In the genomic region with DNA sequence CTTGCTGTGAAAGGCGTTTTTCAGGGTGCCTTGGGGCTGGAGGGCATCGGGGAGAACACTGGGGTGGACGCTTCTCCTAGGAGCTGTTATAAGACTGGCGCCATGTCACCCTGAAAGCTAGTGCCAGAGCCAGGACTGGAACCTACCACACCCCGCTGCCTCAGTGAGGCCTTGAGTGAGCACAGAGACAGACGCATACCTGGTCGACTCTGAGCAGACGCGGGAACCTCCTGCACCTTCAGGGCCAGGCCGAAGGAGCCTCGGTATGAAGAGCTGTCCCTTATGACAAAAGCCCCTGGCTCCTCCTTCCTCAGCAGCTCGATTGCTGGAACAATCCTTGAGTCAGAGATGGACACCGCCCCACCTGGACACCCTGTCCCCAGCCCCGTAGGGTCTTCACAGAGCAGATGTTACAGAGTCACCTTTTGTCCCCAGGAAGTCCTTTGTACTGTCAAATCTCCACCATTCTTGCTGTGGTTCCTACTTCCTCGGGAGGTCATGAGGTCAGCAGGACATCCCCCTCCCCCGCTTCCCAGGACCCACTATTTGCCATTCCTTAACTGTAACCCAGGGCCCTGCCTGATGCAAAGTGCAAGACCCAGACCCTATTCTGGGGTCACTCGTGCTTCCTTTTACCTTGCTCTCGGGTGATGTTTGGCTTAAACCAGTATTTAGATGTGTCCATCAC, we compare ENCODE assay signal across 1 cellular context.
TF ChIP-seq lines count a peak whose summit lies in the region.

No MANE protein-coding gene starts in this region.

TF ChIP-seq in IMR-90, 13 proteins besides CTCF, POLR2A, EP300 and RAD21:
- no peak for TF ChIP-seq CEBPB (IDR thresholded peaks at IDR 0.05; ENCODE audit: low read depth, low read length)
- no peak for TF ChIP-seq BHLHE40 (IDR thresholded peaks at IDR 0.05; ENCODE audit: low read depth, low read length)
- TF ChIP-seq CHD1 (IDR thresholded peaks at IDR 0.05; ENCODE audit: low read depth, low read length) = no peak
- TF ChIP-seq MAZ (IDR thresholded peaks at IDR 0.05; ENCODE audit: borderline replicate concordance, low read depth, low read length) = no peak
- TF ChIP-seq, protein P1, sequence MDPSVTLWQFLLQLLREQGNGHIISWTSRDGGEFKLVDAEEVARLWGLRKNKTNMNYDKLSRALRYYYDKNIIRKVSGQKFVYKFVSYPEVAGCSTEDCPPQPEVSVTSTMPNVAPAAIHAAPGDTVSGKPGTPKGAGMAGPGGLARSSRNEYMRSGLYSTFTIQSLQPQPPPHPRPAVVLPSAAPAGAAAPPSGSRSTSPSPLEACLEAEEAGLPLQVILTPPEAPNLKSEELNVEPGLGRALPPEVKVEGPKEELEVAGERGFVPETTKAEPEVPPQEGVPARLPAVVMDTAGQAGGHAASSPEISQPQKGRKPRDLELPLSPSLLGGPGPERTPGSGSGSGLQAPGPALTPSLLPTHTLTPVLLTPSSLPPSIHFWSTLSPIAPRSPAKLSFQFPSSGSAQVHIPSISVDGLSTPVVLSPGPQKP (IDR thresholded peaks at IDR 0.05; ENCODE audit: borderline replicate concordance, low read depth, low read length) = no peak
- TF ChIP-seq FOS (IDR thresholded peaks at IDR 0.05; ENCODE audit: low read depth, low read length) = no peak
TF ChIP-seq in IMR-90: peak in this region for 0.
